In the genomic region with DNA sequence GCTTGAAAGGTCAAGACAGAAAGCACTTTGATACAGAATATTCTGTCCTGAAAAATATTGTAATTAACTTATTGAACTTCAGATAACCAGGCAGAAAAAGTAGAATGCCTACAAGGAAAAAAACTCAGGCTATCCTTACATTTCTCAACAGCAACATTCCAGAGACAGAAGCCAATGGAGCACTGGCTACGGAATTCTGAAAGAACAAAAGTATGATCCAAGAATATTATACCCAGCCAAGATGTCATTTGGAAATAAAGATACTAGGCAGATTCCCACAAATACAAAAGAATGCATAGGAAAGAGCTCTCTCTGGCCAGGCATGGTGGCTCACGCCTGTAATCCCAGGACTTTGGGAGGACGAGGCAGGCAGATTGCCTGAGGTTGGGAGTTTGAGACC, we compare ENCODE assay signal across 21 cellular contexts.
DNase-seq lines count a peak whose midpoint lies in the region; ATAC-seq, FAIRE-seq and TF ChIP-seq lines count a peak whose summit lies in the region.
"Had no signal": no experiment of that assay in that cellular context is flagged by ENCODE, and none has a peak within 500 bp of the region (broad histone marks: within the 10 kb centered on the region; RNA-seq: fewer than 3 reads in every experiment).

No MANE protein-coding gene starts in this region.

- no peak overlapping the region for H3K4me3 Mint-ChIP-seq in central memory CD8-positive, alpha-beta T cell
- H3K4me3 Mint-ChIP-seq: CD14-positive monocyte; CD4-positive, alpha-beta memory T cell; CD4-positive, CD25-positive, alpha-beta regulatory T cell had no signal

- CTCF ChIA-PET in HEK293 (lab: Yijun Ruan, JAX) = interaction anchor here (1.3 to 2.4 kb wide), 2 partner anchors 18 to 41 kb away, joined by 3 to 7 read pairs; no protein-coding TSS in a partner anchor

- TF ChIP-seq CTCF in HEK293 (tag by site-specific recombination; IDR thresholded peaks at IDR 0.05) = no peak

- no peak for DNase-seq in GM19239 (ENCODE audit: insufficient read length, low spot score)
- no peak for DNase-seq in central memory CD8-positive, alpha-beta T cell (ENCODE audit: low spot score in 2 of 2)
- no peak for DNase-seq in GF-D8 (lab: John Stamatoyannopoulos, UW)
- no peak for DNase-seq in activated CD4-positive, alpha-beta T cell treated with anti-CD3 and anti-CD28 coated beads for 48 hours
- DNase-seq: 8988T; ACHN; BE2C; C1 segment of cervical spinal cord; Caco-2; Calu3; CD4-positive, alpha-beta memory T cell; CD4-positive, CD25-positive, alpha-beta regulatory T cell; DMS79 treated with DMSO at 0.1 percent for 48 hours had no signal

- H3K9me3 ChIP-seq in HEK293 (ENCODE audit: control insufficient read depth, insufficient read depth, low read depth, low read length) = no peaks in the 10 kb centered on the region
- H3K9me3 ChIP-seq: BE2C had no signal

- peak overlapping the region; percentile 11 for H3K27ac Mint-ChIP-seq in central memory CD8-positive, alpha-beta T cell (ENCODE audit: low read depth)
- H3K27ac Mint-ChIP-seq: CD14-positive monocyte; CD4-positive, alpha-beta memory T cell; CD4-positive, CD25-positive, alpha-beta regulatory T cell had no signal

- no peaks in the 10 kb centered on the region for H3K4me1 Mint-ChIP-seq in central memory CD8-positive, alpha-beta T cell
- H3K4me1 Mint-ChIP-seq: CD14-positive monocyte; CD4-positive, alpha-beta memory T cell; CD4-positive, CD25-positive, alpha-beta regulatory T cell had no signal

- FAIRE-seq in GM19239 (lab: Jason Lieb, UNC) = peak; percentile 11
- FAIRE-seq: D721Med, G401.6, GM12878, GM12892, GM18507 had no signal

- no peaks in the 10 kb centered on the region for H3K4me1 ChIP-seq in HEK293 (ENCODE audit: control insufficient read depth, insufficient read depth, low read length)
- H3K4me1 ChIP-seq: BE2C had no signal

- H3K36me3 Mint-ChIP-seq in central memory CD8-positive, alpha-beta T cell (ENCODE audit: insufficient read depth) = peaks cover 2% of the 10 kb centered on the region
- H3K36me3 Mint-ChIP-seq: CD14-positive monocyte; CD4-positive, CD25-positive, alpha-beta regulatory T cell had no signal

- H3K27me3 Mint-ChIP-seq in central memory CD8-positive, alpha-beta T cell = peaks cover 8% of the 10 kb centered on the region

- H3K4me3 ChIP-seq in HEK293 (ENCODE audit: low read depth, low read length) = no peak overlapping the region
- H3K4me3 ChIP-seq: BLaER1, GM12878 had no signal

- POLR2A ChIA-PET in HEK293 (lab: Yijun Ruan, JAX) = no interaction called here

- no peak for ATAC-seq in central memory CD8-positive, alpha-beta T cell (replicated peaks; ENCODE audit: extremely low read depth, poor library complexity, severe bottlenecking)
- ATAC-seq: GM12878 had no signal

- H3K27ac ChIP-seq in HEK293 (ENCODE audit: extremely low read depth, low read depth, low read length) = no peak overlapping the region
- H3K27ac ChIP-seq: BLaER1 had no signal

- H3K36me3 ChIP-seq in HEK293 (ENCODE audit: control insufficient read depth in 2 of 2, insufficient read depth in 1 of 2, low read length in 2 of 2) = no peaks in the 10 kb centered on the region
- H3K36me3 ChIP-seq: BE2C, BLaER1 had no signal

- no peaks in the 10 kb centered on the region for H3K9me3 Mint-ChIP-seq in central memory CD8-positive, alpha-beta T cell

TF ChIP-seq in HEK293, 187 proteins besides CTCF, POLR2A, EP300 and RAD21:
- TF ChIP-seq ZNF146 (tag by site-specific recombination; IDR thresholded peaks at IDR 0.05) = no peak
- no peak for TF ChIP-seq MZF1 (tag by site-specific recombination; IDR thresholded peaks at IDR 0.05; ENCODE audit: borderline replicate concordance)
- TF ChIP-seq SETDB1 (IDR thresholded peaks at IDR 0.05; ENCODE audit: insufficient read length, low read length) = peak; percentile 51
- TF ChIP-seq ZNF677 (tag by site-specific recombination; IDR thresholded peaks at IDR 0.05) = no peak
- no peak for TF ChIP-seq ZBTB11 (tag by site-specific recombination; conservative IDR thresholded peaks at IDR 0.05; ENCODE audit: low read depth)
